ENCODE assay signal across 28 cellular contexts in the genomic region with DNA sequence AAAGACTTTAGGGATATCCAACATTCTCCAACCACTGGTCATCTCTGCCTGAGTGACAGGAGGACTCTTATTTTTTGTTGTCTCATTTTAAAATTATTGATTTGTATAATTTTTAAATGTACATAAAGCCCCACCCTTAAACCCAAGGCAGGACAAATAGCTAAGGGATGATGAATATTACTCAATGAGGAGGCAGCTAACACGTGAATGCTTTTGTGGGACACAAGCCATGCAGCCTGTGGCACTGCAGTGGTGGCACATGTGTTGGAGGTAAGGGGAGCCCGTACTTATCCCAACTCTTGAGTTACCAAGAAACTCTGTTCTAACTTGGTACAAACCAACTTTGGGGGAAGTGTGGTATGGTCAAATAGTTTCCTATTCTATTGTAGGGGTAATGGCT.
"Had no signal": no experiment of that assay in that cellular context is flagged by ENCODE, and none has a peak within 500 bp of the region (broad histone marks: within the 10 kb centered on the region; RNA-seq: fewer than 3 reads in every experiment).

No MANE protein-coding gene starts in this region.

- H3K27ac Mint-ChIP-seq: effector memory CD8-positive, alpha-beta T cell; mesothelial cell of epicardium; nephron progenitor cell; stimulated activated memory B cell treated with anti-CD40 and anti-IgM and Interleukin-4, amounts not matched to agents 10 μg/mL and 1 μg/mL and 100 μg/mL, for 72 hours had no signal

- H3K27me3 ChIP-seq: sigmoid colon, testis, tibial artery, upper lobe of left lung had no signal

- H3K4me3 ChIP-seq: lung, prostate gland, sigmoid colon, skin epidermis, spleen, testis, tibial artery, upper lobe of left lung had no signal

- H3K27me3 Mint-ChIP-seq: effector memory CD8-positive, alpha-beta T cell; naive thymus-derived CD4-positive, alpha-beta T cell; stimulated activated memory B cell treated with anti-CD40 and anti-IgM and Interleukin-4, amounts not matched to agents 10 μg/mL and 1 μg/mL and 100 μg/mL, for 72 hours had no signal

- H3K4me1 Mint-ChIP-seq: mesothelial cell of epicardium; nephron progenitor cell; stimulated activated memory B cell treated with anti-CD40 and anti-IgM and Interleukin-4, amounts not matched to agents 10 μg/mL and 1 μg/mL and 100 μg/mL, for 72 hours had no signal

- H3K36me3 ChIP-seq: prostate gland, sigmoid colon, spleen, tibial artery, upper lobe of left lung had no signal

- ATAC-seq: effector memory CD8-positive, alpha-beta T cell; esophagus mucosa; left lobe of liver; naive thymus-derived CD4-positive, alpha-beta T cell; right cardiac atrium; stimulated activated memory B cell treated with anti-CD40 and anti-IgM and Interleukin-4, amounts not matched to agents 10 μg/mL and 1 μg/mL and 100 μg/mL, for 72 hours; stimulated activated naive CD8-positive, alpha-beta T cell treated with anti-CD3 and anti-CD28 coated beads, Interleukin-15, Interleukin-2, amounts not matched to agents 100 U/mL and 50 U/mL, for 24 hours had no signal

- H3K9me3 Mint-ChIP-seq: effector memory CD8-positive, alpha-beta T cell; stimulated activated memory B cell treated with anti-CD40 and anti-IgM and Interleukin-4, amounts not matched to agents 10 μg/mL and 1 μg/mL and 100 μg/mL, for 72 hours had no signal

- H3K27ac ChIP-seq: prostate gland, sigmoid colon, skin epidermis, spleen, testis, tibial artery, upper lobe of left lung had no signal

- DNase-seq: cerebellar nuclear complex; cortex of kidney; effector memory CD8-positive, alpha-beta T cell; foreskin melanocyte; head of caudate nucleus; kidney; mesenchymal stem cell; naive thymus-derived CD4-positive, alpha-beta T cell; nephron progenitor cell; nucleus accumbens; right cardiac atrium; sigmoid colon; spleen; stimulated activated CD4-positive, alpha-beta T cell treated with anti-CD3 and anti-CD28 coated beads, Interleukin-4, amount 100 ng/mL, for 4 hours; stimulated activated naive CD8-positive, alpha-beta T cell treated with anti-CD3 and anti-CD28 coated beads, Interleukin-15, Interleukin-2, amounts not matched to agents 100 U/mL and 50 U/mL, for 24 hours; substantia nigra; testis; tibial artery; upper lobe of left lung had no signal

- H3K4me3 Mint-ChIP-seq: effector memory CD8-positive, alpha-beta T cell; mesothelial cell of epicardium; nephron progenitor cell; stimulated activated memory B cell treated with anti-CD40 and anti-IgM and Interleukin-4, amounts not matched to agents 10 μg/mL and 1 μg/mL and 100 μg/mL, for 72 hours had no signal

- FAIRE-seq: endometrium, urothelium cell line had no signal

- H3K4me1 ChIP-seq: prostate gland had no signal

- H3K36me3 Mint-ChIP-seq: mesothelial cell of epicardium; stimulated activated memory B cell treated with anti-CD40 and anti-IgM and Interleukin-4, amounts not matched to agents 10 μg/mL and 1 μg/mL and 100 μg/mL, for 72 hours had no signal

- H3K9me3 ChIP-seq: prostate gland, sigmoid colon, spleen, testis, tibial artery, upper lobe of left lung had no signal
